ENCODE assay signal across 15 cellular contexts in genomic region chr3:11247362-11247761, GRCh38. TPM values are rescaled to one million over a fixed set of nuclear protein-coding genes. Genes with fewer than 3 reads are reported as not detected.
A peak's percentile ranks its signal among the peaks of the same experiment; 100 is the strongest.
DNase-seq lines count a peak whose midpoint lies in the region; ATAC-seq and TF ChIP-seq lines count a peak whose summit lies in the region.
"Had no signal": no experiment of that assay in that cellular context is flagged by ENCODE, and none has a peak within 500 bp of the region (broad histone marks: within the 10 kb centered on the region; RNA-seq: fewer than 3 reads in every experiment).

No MANE protein-coding gene starts in this region.

- CTCF ChIA-PET in Calu3 (lab: Charles Lee), result interaction anchor here (0.8 to 1.4 kb wide), 3 partner anchors 11 to 42 kb away, joined by 3 to 4 read pairs (median 3); no protein-coding TSS in a partner anchor

- no peaks in the 10 kb centered on the region for H3K36me3 Mint-ChIP-seq in Calu3 (ENCODE audit: insufficient read depth, unreplicated experiment)

- H3K4me1 Mint-ChIP-seq in Calu3 (ENCODE audit: low read depth, unreplicated experiment), result peaks cover 17% of the 10 kb centered on the region
- H3K4me1 Mint-ChIP-seq: H9 had no signal

- H3K27me3 ChIP-seq in RWPE2 (ENCODE audit: insufficient read depth, poor library complexity, severe bottlenecking) (no peaks in the 10 kb centered on the region), lower lobe of right lung (ENCODE audit: low read depth) (no peaks in the 10 kb centered on the region), psoas muscle (ENCODE audit: insufficient read depth in 3 of 3, low read length in 2 of 3) (no peaks in the 10 kb centered on the region)
- H3K27me3 ChIP-seq: BLaER1 had no signal

- no TSS peak for BruUV-seq in Calu3 (replicated peaks; lab: Mats Ljungman, UMichigan)

- DNase-seq in NCI-H1694 treated with DMSO at 0.1 percent for 48 hours (lab: John Stamatoyannopoulos, UW), result peak; percentile 24
- no peak for DNase-seq in NCI-H1694 (lab: John Stamatoyannopoulos, UW)
- DNase-seq in Calu3, result peak; percentile 53
- no peak for DNase-seq in RWPE2 (ENCODE audit: low spot score)
- peak; percentile 55 for DNase-seq in lower lobe of right lung
- no peak for DNase-seq in NCI-H748 treated with DMSO at 0.1 percent for 48 hours (lab: John Stamatoyannopoulos, UW)
- no peak for DNase-seq in GM20000 (ENCODE audit: low spot score)
- no peak for DNase-seq in psoas muscle
- DNase-seq: 8988T; AML-193; CD8-positive, alpha-beta memory T cell; DMS 273 treated with DMSO at 0.1 percent for 48 hours; GOT3; H9 had no signal

- ATAC-seq in RWPE2 (ENCODE audit: low read depth) (no peak), lower lobe of right lung (peak in 1 of 2 donors; percentile 50), psoas muscle (no peak)

- H3K27ac ChIP-seq in RWPE2 (ENCODE audit: poor library complexity, severe bottlenecking) (peak overlapping the region; percentile 57), lower lobe of right lung (no peak overlapping the region), psoas muscle (no peak overlapping the region)
- H3K27ac ChIP-seq: BLaER1 had no signal

- TF ChIP-seq CTCF in Calu3 (IDR thresholded peaks at IDR 0.05; ENCODE audit: unreplicated experiment) (no peak), RWPE2 (IDR thresholded peaks at IDR 0.05; ENCODE audit: poor library complexity, severe bottlenecking) (no peak), lower lobe of right lung (IDR thresholded peaks at IDR 0.05) (no peak), GM20000 (IDR thresholded peaks at IDR 0.05; ENCODE audit: extremely low read depth, missing control alignments) (no peak), psoas muscle (IDR thresholded peaks at IDR 0.05) (no peak)

- no peaks in the 10 kb centered on the region for H3K27me3 Mint-ChIP-seq in Calu3 (ENCODE audit: unreplicated experiment)

- H3K27ac Mint-ChIP-seq in Calu3 (ENCODE audit: unreplicated experiment), result peak overlapping the region; percentile 8
- H3K27ac Mint-ChIP-seq: H9 had no signal

- intact Hi-C loops in Calu3 (cut with micrococcal nuclease; ENCODE audit: unreplicated experiment) (no loop called here), lower lobe of right lung (cut with DNase I) (no loop called here), psoas muscle (cut with DNase I) (no loop called here)

- H3K9me3 Mint-ChIP-seq in Calu3 (ENCODE audit: low read depth, unreplicated experiment), result no peaks in the 10 kb centered on the region
- H3K9me3 Mint-ChIP-seq: CD8-positive, alpha-beta memory T cell; H9 had no signal

- H3K36me3 ChIP-seq in RWPE2 (ENCODE audit: low read depth) (peaks cover 6% of the 10 kb centered on the region; the same call in 1 of the 2 replicates), lower lobe of right lung (no peaks in the 10 kb centered on the region), psoas muscle (ENCODE audit: insufficient read depth in 1 of 2, low read depth in 1 of 2) (no peaks in the 10 kb centered on the region)
- H3K36me3 ChIP-seq: BLaER1 had no signal

- 81 to 85% (median 81%) methylated on average over 8 of the region's 8 CpGs for WGBS in psoas muscle, 3 donors

- no peak overlapping the region for H3K4me3 Mint-ChIP-seq in Calu3 (ENCODE audit: low read depth, unreplicated experiment)
- H3K4me3 Mint-ChIP-seq: CD8-positive, alpha-beta memory T cell; H9 had no signal

- H3K4me3 ChIP-seq in RWPE2 (ENCODE audit: severe bottlenecking), result no peak overlapping the region
- H3K4me3 ChIP-seq in lower lobe of right lung, result no peak overlapping the region
- H3K4me3 ChIP-seq in psoas muscle, result no peak overlapping the region
- H3K4me3 ChIP-seq: BLaER1 had no signal

- peaks cover 25% of the 10 kb centered on the region for H3K4me1 ChIP-seq in RWPE2 (ENCODE audit: insufficient read depth, poor library complexity, severe bottlenecking)
- no peaks in the 10 kb centered on the region for H3K4me1 ChIP-seq in lower lobe of right lung
- H3K4me1 ChIP-seq in psoas muscle, result no peaks in the 10 kb centered on the region
- H3K4me1 ChIP-seq: BLaER1 had no signal

- H3K9me3 ChIP-seq in RWPE2 (ENCODE audit: severe bottlenecking) (no peaks in the 10 kb centered on the region), lower lobe of right lung (no peaks in the 10 kb centered on the region), psoas muscle (no peaks in the 10 kb centered on the region)
- H3K9me3 ChIP-seq: BLaER1 had no signal

RNA-seq across cellular contexts. Expression of gene ATG7, which starts 24.8 kb away (rescaled TPM):
- total RNA-seq in Calu3 (2022), result 34.6 and 37.3 TPM in 2 replicates
- total RNA-seq in lower lobe of right lung, result 61.7 TPM
- 10 to 100 TPM; 13.5 to 15.0 (median 14.5) TPM for total RNA-seq in psoas muscle
- polyA plus RNA-seq in psoas muscle, result 10 to 100 TPM in 2 of 3 donors, 1 to 10 TPM in 1; 5.9 to 13.1 (median 10.3) TPM

Comparison
In these comparisons a context has a peak if more than half of its experiments do, and no peak if none do; other contexts are left out.
1. DNase-seq: peak in NCI-H1694 treated with DMSO at 0.1 percent for 48 hours (single experiment), Calu3 (single experiment) and lower lobe of right lung (single experiment); none in NCI-H1694 (single experiment), RWPE2 (single experiment), NCI-H748 treated with DMSO at 0.1 percent for 48 hours (single experiment), GM20000 (single experiment) and psoas muscle (0 of 2).